11 cellular contexts compared by ENCODE assay signal in genomic region chrX:110172215-110172614, GRCh38.
DNase-seq lines count a peak whose midpoint lies in the region; ATAC-seq and TF ChIP-seq lines count a peak whose summit lies in the region.
"Had no signal": no experiment of that assay in that cellular context is flagged by ENCODE, and none has a peak within 500 bp of the region (broad histone marks: within the 10 kb centered on the region; RNA-seq: fewer than 3 reads in every experiment).

No MANE protein-coding gene starts in this region.

- no peak for TF ChIP-seq CTCF in left ventricle myocardium inferior (IDR thresholded peaks at IDR 0.05; ENCODE audit: borderline replicate concordance)
- TF ChIP-seq CTCF in heart right ventricle (IDR thresholded peaks at IDR 0.05) = no peak

- CTCF ChIA-PET in activated CD4-positive, alpha-beta T cell treated with anti-CD3 and anti-CD28 coated beads for 36 hours (lab: Charles Lee) = no interaction called here

- no peaks in the 10 kb centered on the region for H3K27me3 ChIP-seq in left ventricle myocardium inferior (ENCODE audit: low read depth)
- peaks cover 0 to 6% (median 0%) of the 10 kb centered on the region in 7 donors for H3K27me3 ChIP-seq in heart right ventricle
- peaks cover 0 to 16% (median 7%) of the 10 kb centered on the region in 5 donors for H3K27me3 ChIP-seq in subcutaneous abdominal adipose tissue (ENCODE audit: control insufficient read depth in 5 of 5, insufficient read depth in 4 of 5, low read length in 5 of 5)

- no peaks in the 10 kb centered on the region for H3K27me3 Mint-ChIP-seq in activated CD4-positive, alpha-beta T cell treated with anti-CD3 and anti-CD28 coated beads for 36 hours

- H3K9me3 Mint-ChIP-seq in activated CD4-positive, alpha-beta T cell treated with anti-CD3 and anti-CD28 coated beads for 36 hours (ENCODE audit: low read depth) = no peaks in the 10 kb centered on the region
- H3K9me3 Mint-ChIP-seq: activated naive CD4-positive, alpha-beta T cell treated with anti-CD3 and anti-CD28 coated beads for 36 hours; T-cell had no signal

- no peak overlapping the region for H3K4me3 ChIP-seq in left ventricle myocardium inferior
- no peak overlapping the region for H3K4me3 ChIP-seq in heart right ventricle
- H3K4me3 ChIP-seq in subcutaneous abdominal adipose tissue (ENCODE audit: low read depth in 1 of 5, low read length in 5 of 5) = no peak overlapping the region

- H3K36me3 Mint-ChIP-seq in activated CD4-positive, alpha-beta T cell treated with anti-CD3 and anti-CD28 coated beads for 36 hours (ENCODE audit: low read depth) = peaks cover 13% of the 10 kb centered on the region

- intact Hi-C loops in left ventricle myocardium inferior (cut with micrococcal nuclease) = no loop called here
- intact Hi-C loops in heart right ventricle (cut with DNase I) = loop anchor here in 1 of 10 donors (10.0 kb wide), 1 partner anchor 143 kb away; the partner anchor contains the start of gene AMMECR1
- intact Hi-C loops in activated CD4-positive, alpha-beta T cell treated with anti-CD3 and anti-CD28 coated beads for 36 hours (cut with DNase I, micrococcal nuclease) = no loop called here

- ATAC-seq in heart right ventricle = no peak
- ATAC-seq in HG02678 (IDR thresholded peaks at IDR 0.05; ENCODE audit: unreplicated experiment) = peak; percentile 99
- ATAC-seq in HG03571 (IDR thresholded peaks at IDR 0.05; ENCODE audit: unreplicated experiment) = peak; percentile 99
- no peak for ATAC-seq in activated CD4-positive, alpha-beta T cell treated with anti-CD3 and anti-CD28 coated beads for 36 hours
- ATAC-seq: T-cell had no signal

- H3K27ac Mint-ChIP-seq in activated CD4-positive, alpha-beta T cell treated with anti-CD3 and anti-CD28 coated beads for 36 hours = no peak overlapping the region
- H3K27ac Mint-ChIP-seq: activated naive CD4-positive, alpha-beta T cell treated with anti-CD3 and anti-CD28 coated beads for 36 hours; T-cell had no signal

- peaks cover 5% of the 10 kb centered on the region for H3K4me1 Mint-ChIP-seq in activated CD4-positive, alpha-beta T cell treated with anti-CD3 and anti-CD28 coated beads for 36 hours

- WGBS in heart right ventricle, 2 donors = 99% methylated on average over 8 to 10 of the region's 10 CpGs

- H3K4me3 Mint-ChIP-seq in activated CD4-positive, alpha-beta T cell treated with anti-CD3 and anti-CD28 coated beads for 36 hours = no peak overlapping the region
- H3K4me3 Mint-ChIP-seq: activated naive CD4-positive, alpha-beta T cell treated with anti-CD3 and anti-CD28 coated beads for 36 hours; T-cell had no signal

- no peak overlapping the region for H3K9ac ChIP-seq in subcutaneous abdominal adipose tissue (ENCODE audit: low read length in 5 of 5)

- DNase-seq in left ventricle myocardium inferior (no peak), heart right ventricle (no peak), H4 (ENCODE audit: low spot score) (no peak), kidney glomerular epithelial cell (lab: John Stamatoyannopoulos, UW) (no peak)
- no peak for DNase-seq in activated CD4-positive, alpha-beta T cell treated with anti-CD3 and anti-CD28 coated beads for 36 hours
- DNase-seq: activated naive CD4-positive, alpha-beta T cell treated with anti-CD3 and anti-CD28 coated beads for 36 hours; NCI-H1436 treated with DMSO at 0.1 percent for 48 hours had no signal

- H3K36me3 ChIP-seq in left ventricle myocardium inferior (no peaks in the 10 kb centered on the region), heart right ventricle (peaks cover 0 to 12% (median 0%) of the 10 kb centered on the region in 9 donors), subcutaneous abdominal adipose tissue (ENCODE audit: control insufficient read depth in 5 of 5, insufficient read depth in 5 of 5, low read length in 5 of 5) (peaks cover 0 to 12% (median 3%) of the 10 kb centered on the region in 5 donors)

- H3K27ac ChIP-seq in left ventricle myocardium inferior (replicated peaks) = peak overlapping the region; percentile 55
- H3K27ac ChIP-seq in heart right ventricle = no peak overlapping the region
- H3K27ac ChIP-seq in subcutaneous abdominal adipose tissue (ENCODE audit: low read depth, low read length) = peak overlapping the region; percentile 37

- POLR2A ChIA-PET in activated CD4-positive, alpha-beta T cell treated with anti-CD3 and anti-CD28 coated beads for 36 hours (lab: Charles Lee) = no interaction called here

- H3K9me3 ChIP-seq in left ventricle myocardium inferior (replicated peaks) (no peaks in the 10 kb centered on the region), heart right ventricle (no peaks in the 10 kb centered on the region), subcutaneous abdominal adipose tissue (ENCODE audit: control insufficient read depth in 5 of 5, low read length in 5 of 5) (peaks cover 0 to 2% (median 0%) of the 10 kb centered on the region in 5 donors)

- H3K4me1 ChIP-seq in left ventricle myocardium inferior (peaks cover 22% of the 10 kb centered on the region), heart right ventricle (peaks cover 0 to 12% (median 0%) of the 10 kb centered on the region in 9 donors), subcutaneous abdominal adipose tissue (ENCODE audit: control insufficient read depth in 5 of 5, insufficient read depth in 5 of 5, low read length in 5 of 5) (peaks cover 6 to 25% (median 15%) of the 10 kb centered on the region in 5 donors)

Comparison
In these comparisons a context has a peak if more than half of its experiments do, and no peak if none do; other contexts are left out.
1. H3K27ac ChIP-seq: peak in left ventricle myocardium inferior (single experiment) and subcutaneous abdominal adipose tissue (single experiment); none in heart right ventricle (0 of 10).
2. ATAC-seq: peak in HG02678 (single experiment) and HG03571 (single experiment); none in heart right ventricle (0 of 8) and activated CD4-positive, alpha-beta T cell treated with anti-CD3 and anti-CD28 coated beads for 36 hours (single experiment).